19 cellular contexts compared by ENCODE assay signal in genomic region chr14:98864211-98864610, GRCh38.
"Had no signal": no experiment of that assay in that cellular context is flagged by ENCODE, and none has a peak within 500 bp of the region (broad histone marks: within the 10 kb centered on the region; RNA-seq: fewer than 3 reads in every experiment).

No MANE protein-coding gene starts in this region.

- H3K27ac ChIP-seq: colonic mucosa, dorsolateral prefrontal cortex, esophagus muscularis mucosa, foreskin keratinocyte, gastroesophageal sphincter, heart left ventricle, hepatocyte, left lung, lower lobe of right lung had no signal

- H3K9me3 ChIP-seq: colonic mucosa, esophagus muscularis mucosa, gastroesophageal sphincter, heart left ventricle, left lung, lower lobe of right lung had no signal

- H2AFZ ChIP-seq: hepatocyte had no signal

- DNase-seq: colonic mucosa; dermis blood vessel endothelial cell; dorsolateral prefrontal cortex; effector CD4-positive, alpha-beta T cell; effector memory CD4-positive, alpha-beta T cell; foreskin keratinocyte; heart left ventricle; hypothalamus; immature natural killer cell; left cardiac atrium; left lung; left ventricle myocardium superior; lower lobe of right lung; mesenchymal stem cell; midbrain; naive thymus-derived CD4-positive, alpha-beta T cell had no signal

- H3K27me3 ChIP-seq: colonic mucosa, esophagus muscularis mucosa, hepatocyte had no signal

- H3K4me1 ChIP-seq: colonic mucosa, esophagus muscularis mucosa, foreskin keratinocyte, gastroesophageal sphincter, heart left ventricle, left lung, lower lobe of right lung had no signal

- H3K4me3 ChIP-seq: colonic mucosa, dorsolateral prefrontal cortex, esophagus muscularis mucosa, gastroesophageal sphincter, heart left ventricle, hepatocyte, left lung, lower lobe of right lung had no signal

- H3K4me2 ChIP-seq: hepatocyte had no signal

- H3K36me3 ChIP-seq: colonic mucosa, esophagus muscularis mucosa, gastroesophageal sphincter, heart left ventricle, left lung, lower lobe of right lung had no signal

- ATAC-seq: foreskin keratinocyte; gastroesophageal sphincter; heart left ventricle; left cardiac atrium; left lung; left ventricle myocardium superior; lower lobe of right lung; naive thymus-derived CD4-positive, alpha-beta T cell had no signal

- H3K79me2 ChIP-seq: hepatocyte had no signal
